In the genomic region with DNA sequence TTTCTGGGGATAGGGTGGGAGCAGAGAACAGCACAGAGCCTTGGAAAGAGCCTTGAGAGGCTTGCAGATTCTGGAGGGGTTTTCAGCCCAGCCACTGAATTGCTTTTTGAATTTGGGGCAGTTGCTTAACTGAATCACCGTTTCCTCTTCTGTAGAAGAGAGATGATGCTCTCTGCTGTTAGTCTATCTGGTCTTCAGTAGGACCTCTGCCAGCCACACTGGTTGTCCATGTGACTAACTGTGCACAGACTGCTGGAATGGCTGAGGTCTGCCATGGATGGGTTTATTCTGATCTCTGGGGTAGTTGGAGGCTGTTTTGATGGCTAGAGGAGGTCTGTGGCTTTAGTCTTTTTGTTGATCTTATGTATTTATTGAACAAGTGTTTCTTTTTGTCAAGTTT, we compare ENCODE assay signal across 17 cellular contexts.
"Had no signal": no experiment of that assay in that cellular context is flagged by ENCODE, and none has a peak within 500 bp of the region (broad histone marks: within the 10 kb centered on the region; RNA-seq: fewer than 3 reads in every experiment).

No MANE protein-coding gene starts in this region.

- H3K4me3 ChIP-seq: left ventricle myocardium inferior, mucosa of descending colon, tibial artery had no signal

- H3K27me3 Mint-ChIP-seq: dendritic cell treated with granulocyte-macrophage colony-stimulating factor and Interleukin-4, amounts not matched to agents 40 ng/mL and 50 ng/mL, for 4 days; memory B cell had no signal

- H3K27ac Mint-ChIP-seq: activated CD4-positive, alpha-beta T cell treated with anti-CD3 and anti-CD28 coated beads, Interleukin-2, amount 10 ng/mL, durations not matched to agents 24 days and 14 days; dendritic cell treated with granulocyte-macrophage colony-stimulating factor and Interleukin-4, amounts not matched to agents 40 ng/mL and 50 ng/mL, for 4 days; memory B cell; naive thymus-derived CD8-positive, alpha-beta T cell had no signal

- H3K27ac ChIP-seq: left ventricle myocardium inferior, tibial artery had no signal

- H3K36me3 ChIP-seq: left ventricle myocardium inferior, tibial artery had no signal

- H3K36me3 Mint-ChIP-seq: memory B cell had no signal

- H3K4me1 Mint-ChIP-seq: memory B cell; naive thymus-derived CD8-positive, alpha-beta T cell had no signal

- H3K4me3 Mint-ChIP-seq: activated CD4-positive, alpha-beta T cell treated with anti-CD3 and anti-CD28 coated beads, Interleukin-2, amount 10 ng/mL, durations not matched to agents 24 days and 14 days; dendritic cell treated with granulocyte-macrophage colony-stimulating factor and Interleukin-4, amounts not matched to agents 40 ng/mL and 50 ng/mL, for 4 days; memory B cell; naive thymus-derived CD8-positive, alpha-beta T cell had no signal

- H3K9me3 ChIP-seq: left ventricle myocardium inferior, mucosa of descending colon, tibial artery had no signal

- H3K9me3 Mint-ChIP-seq: dendritic cell treated with granulocyte-macrophage colony-stimulating factor and Interleukin-4, amounts not matched to agents 40 ng/mL and 50 ng/mL, for 4 days; memory B cell; naive thymus-derived CD8-positive, alpha-beta T cell had no signal

- H3K27me3 ChIP-seq: tibial artery had no signal

- DNase-seq: activated CD4-positive, CD25-positive, alpha-beta regulatory T cell; activated CD8-positive, alpha-beta memory T cell treated with anti-CD3 and anti-CD28 coated beads for 24 hours; activated naive CD4-positive, alpha-beta T cell; aorta; effector memory CD4-positive, alpha-beta T cell; kidney; mucosa of descending colon; naive thymus-derived CD8-positive, alpha-beta T cell; posterior cingulate gyrus; stimulated activated CD4-positive, alpha-beta T cell treated with anti-CD3 and anti-CD28 coated beads, Interleukin-2, amount 100 ng/mL, for 48 hours; stimulated activated naive CD4-positive, alpha-beta T cell; T-helper 2 cell; tibial artery had no signal

- ATAC-seq: mucosa of descending colon; naive thymus-derived CD8-positive, alpha-beta T cell had no signal
